9 cellular contexts compared by ENCODE assay signal in genomic region chr3:57006949-57007419, GRCh38. TPM values are rescaled to one million over a fixed set of nuclear protein-coding genes. Genes with fewer than 3 reads are reported as not detected.
A peak's percentile ranks its signal among the peaks of the same experiment; 100 is the strongest.
DNase-seq lines count a peak whose midpoint lies in the region; ATAC-seq and TF ChIP-seq lines count a peak whose summit lies in the region.
"Had no signal": no experiment of that assay in that cellular context is flagged by ENCODE, and none has a peak within 500 bp of the region (broad histone marks: within the 10 kb centered on the region; RNA-seq: fewer than 3 reads in every experiment).

No MANE protein-coding gene starts in this region.

- TF ChIP-seq POLR2A in heart left ventricle (IDR thresholded peaks at IDR 0.05): no peak

- no peak overlapping the region for H3K4me3 ChIP-seq in heart left ventricle
- H3K4me3 ChIP-seq in mucosa of descending colon: no peak overlapping the region
- no peak overlapping the region for H3K4me3 ChIP-seq in aorta (ENCODE audit: low read length in 2 of 2)
- H3K4me3 ChIP-seq in effector memory CD4-positive, alpha-beta T cell (ENCODE audit: insufficient read depth, low read depth, low read length, poor library complexity, severe bottlenecking): no peak overlapping the region
- H3K4me3 ChIP-seq: HAP-1 had no signal

- TF ChIP-seq CTCF in heart left ventricle (IDR thresholded peaks at IDR 0.05) (peak in 2 of 12 donors; percentile 21 to 32), MCF 10A (IDR thresholded peaks at IDR 0.05; ENCODE audit: unreplicated experiment) (peak; percentile 57), mucosa of descending colon (IDR thresholded peaks at IDR 0.05) (no peak)

- H3K4me1 Mint-ChIP-seq in MCF 10A (ENCODE audit: insufficient read depth, unreplicated experiment): peaks cover 19% of the 10 kb centered on the region

- H3K9me3 ChIP-seq in heart left ventricle (peaks cover 0 to 2% (median 0%) of the 10 kb centered on the region in 12 donors), mucosa of descending colon (no peaks in the 10 kb centered on the region), aorta (ENCODE audit: control insufficient read depth, low read length) (no peaks in the 10 kb centered on the region)
- no peaks in the 10 kb centered on the region for H3K9me3 ChIP-seq in effector memory CD4-positive, alpha-beta T cell (ENCODE audit: control insufficient read depth, low read length)
- H3K9me3 ChIP-seq: HAP-1 had no signal

- H3K36me3 Mint-ChIP-seq in MCF 10A (ENCODE audit: insufficient read depth, unreplicated experiment): no peaks in the 10 kb centered on the region

- no peak for ATAC-seq in heart left ventricle
- no peak for ATAC-seq in Right ventricle myocardium superior (ENCODE audit: poor library complexity)
- ATAC-seq in mucosa of descending colon: peak; percentile 17
- ATAC-seq in aorta (ENCODE audit: low FRiP score): no peak
- no peak for ATAC-seq in GM18907 (IDR thresholded peaks at IDR 0.05; ENCODE audit: unreplicated experiment)
- no peak for ATAC-seq in GM19023 (IDR thresholded peaks at IDR 0.05; ENCODE audit: unreplicated experiment)

- H3K27ac ChIP-seq in heart left ventricle (peak overlapping the region in 7 of 12 donors; percentile 10 to 85 (median 68)), aorta (ENCODE audit: low read depth in 1 of 2, low read length in 2 of 2) (peak overlapping the region; percentile 47 to 85)
- no peak overlapping the region for H3K27ac ChIP-seq in effector memory CD4-positive, alpha-beta T cell (ENCODE audit: insufficient read depth, low read length, poor library complexity, severe bottlenecking)

- H3K27me3 ChIP-seq in heart left ventricle: no peaks in the 10 kb centered on the region
- H3K27me3 ChIP-seq in aorta (ENCODE audit: control insufficient read depth in 1 of 2, insufficient read depth in 2 of 2, low read length in 1 of 2): no peaks in the 10 kb centered on the region
- H3K27me3 ChIP-seq in effector memory CD4-positive, alpha-beta T cell (replicated peaks; ENCODE audit: control insufficient read depth, insufficient read depth, low read length, poor library complexity, severe bottlenecking): no peaks in the 10 kb centered on the region

- H3K27me3 Mint-ChIP-seq in MCF 10A (ENCODE audit: insufficient read depth, unreplicated experiment): no peaks in the 10 kb centered on the region

- no TSS peak for BruUV-seq in MCF 10A (replicated peaks; lab: Mats Ljungman, UMichigan)

- POLR2A ChIA-PET in MCF 10A (lab: Yijun Ruan, JAX): interaction anchor here (0.5 to 5.5 kb wide), 7 partner anchors 9 to 278 kb away, joined by 3 to 28 read pairs (median 13); partner anchors contain the start of genes APPL1 and SPATA12

- peak overlapping the region; percentile 88 for H3K27ac Mint-ChIP-seq in MCF 10A (ENCODE audit: low read depth, unreplicated experiment)

- H3K36me3 ChIP-seq in heart left ventricle (no peaks in the 10 kb centered on the region), mucosa of descending colon (ENCODE audit: low read depth) (no peaks in the 10 kb centered on the region), aorta (ENCODE audit: control insufficient read depth in 1 of 2, insufficient read depth in 2 of 2, low read length in 1 of 2) (no peaks in the 10 kb centered on the region)
- no peaks in the 10 kb centered on the region for H3K36me3 ChIP-seq in effector memory CD4-positive, alpha-beta T cell (ENCODE audit: control insufficient read depth, insufficient read depth, low read length)
- H3K36me3 ChIP-seq: HAP-1 had no signal

- H3K4me1 ChIP-seq in heart left ventricle: peaks cover 0 to 30% (median 17%) of the 10 kb centered on the region in 12 donors
- H3K4me1 ChIP-seq in mucosa of descending colon (ENCODE audit: low read depth): no peaks in the 10 kb centered on the region
- H3K4me1 ChIP-seq in aorta (ENCODE audit: control insufficient read depth in 1 of 2, insufficient read depth in 2 of 2, low read length in 2 of 2): peaks cover 0 to 2% of the 10 kb centered on the region in 2 donors
- no peaks in the 10 kb centered on the region for H3K4me1 ChIP-seq in effector memory CD4-positive, alpha-beta T cell (ENCODE audit: control insufficient read depth, insufficient read depth, low read length, poor library complexity, severe bottlenecking)
- H3K4me1 ChIP-seq: HAP-1 had no signal

- CTCF ChIA-PET in MCF 10A (lab: Yijun Ruan, JAX): interaction anchor here (0.6 to 7.0 kb wide), 12 partner anchors 9 to 214 kb away, joined by 3 to 74 read pairs (median 4); partner anchors contain the start of gene ARHGEF3

- peak overlapping the region; percentile 46 for H3K4me3 Mint-ChIP-seq in MCF 10A (ENCODE audit: unreplicated experiment)

- DNase-seq in heart left ventricle (no peak), Right ventricle myocardium superior (no peak), MCF 10A (ENCODE audit: unreplicated experiment) (peak; percentile 74), mucosa of descending colon (no peak), aorta (no peak)
- no peak for DNase-seq in effector memory CD4-positive, alpha-beta T cell

- H3K9me3 Mint-ChIP-seq in MCF 10A (ENCODE audit: unreplicated experiment): no peaks in the 10 kb centered on the region

- 51 to 60% (median 56%) methylated on average over 7 of the region's 7 CpGs for WGBS in heart left ventricle, 4 donors
- WGBS in aorta, 2 donors: 43% methylated on average over 7 of the region's 7 CpGs

- intact Hi-C loops in heart left ventricle (cut with DNase I): loop anchor here in 3 of 10 donors (5.0 to 10.0 kb wide), 2 partner anchors 58 to 65 kb away; partner anchors contain the start of gene SPATA12 (in 1 of the 3)
- intact Hi-C loops in Right ventricle myocardium superior (cut with DNase I): no loop called here
- intact Hi-C loops in MCF 10A (cut with micrococcal nuclease): loop anchor here (2.0 to 5.0 kb wide), 3 partner anchors 54 to 220 kb away; partner anchors contain the start of genes APPL1, IL17RD and SPATA12
- intact Hi-C loops in mucosa of descending colon (cut with DNase I, micrococcal nuclease): loop anchor here in 1 of 2 donors (5.0 kb wide), 1 partner anchor 70 kb away; no protein-coding TSS in a partner anchor
- intact Hi-C loops in aorta (cut with DNase I): loop anchor here (1.0 to 5.0 kb wide), 2 partner anchors 23 to 70 kb away; no protein-coding TSS in a partner anchor

RNA-seq across cellular contexts. Expression of gene SPATA12, which starts 53.5 kb away (rescaled TPM):
- total RNA-seq in heart left ventricle (under 1 TPM in 1 of 9 donors, not detected in 8; 0.20 TPM), Right ventricle myocardium superior (not detected), MCF 10A (2022) (0.12 TPM in 1 of 2 replicates, not detected in the other), mucosa of descending colon (under 1 TPM in 1 of 3 donors, not detected in 2; 0.14 TPM), aorta (not detected)
- polyA plus RNA-seq in heart left ventricle (under 1 TPM in 1 of 2 donors, not detected in 1; 0.04 TPM), aorta (not detected)
